Comparison of ENCODE assay signal across 8 cellular contexts in genomic region chr2:55048514-55048924, GRCh38. TPM values are rescaled to one million over a fixed set of nuclear protein-coding genes. Genes with fewer than 3 reads are reported as not detected.
A peak's percentile ranks its signal among the peaks of the same experiment; 100 is the strongest.
DNase-seq lines count a peak whose midpoint lies in the region; ATAC-seq and TF ChIP-seq lines count a peak whose summit lies in the region.

No MANE protein-coding gene starts in this region.

- 0% methylated on average over 7 to 8 of the region's 11 CpGs for WGBS in mesodermal cell (ENCODE audit: insufficient coverage in 2 of 2), 2 experiments

- H3K27ac ChIP-seq in Panc1 (ENCODE audit: low read length) (peak overlapping the region; percentile 92), mesodermal cell (ENCODE audit: low read depth, low read length, severe bottlenecking) (peak overlapping the region; percentile 99), vagina (peak overlapping the region; percentile 99)

- intact Hi-C loops in Panc1 (cut with micrococcal nuclease; ENCODE audit: unreplicated experiment) (loop anchor here (2.0 to 5.0 kb wide), 2 partner anchors 36 to 120 kb away; no protein-coding TSS in a partner anchor), vagina (cut with DNase I) (loop anchor here (10.0 kb wide), 1 partner anchor 116 kb away; no protein-coding TSS in a partner anchor)

- in situ Hi-C loops in Panc1 (cut with HindIII; ENCODE audit: low pct_unique_long_range_greater_than_20kb, low sequenced_read_pairs): loop anchor here (25.0 kb wide), 1 partner anchor 114 kb away; no protein-coding TSS in a partner anchor

- H3K4me1 ChIP-seq in Panc1 (ENCODE audit: control insufficient read depth, insufficient read depth, low read length): peaks cover 40% of the 10 kb centered on the region
- peaks cover 18% of the 10 kb centered on the region for H3K4me1 ChIP-seq in mesodermal cell (ENCODE audit: control insufficient read depth, insufficient read depth, low read length, poor library complexity, severe bottlenecking)
- peaks cover 63% of the 10 kb centered on the region for H3K4me1 ChIP-seq in vagina

- H3K36me3 ChIP-seq in Panc1 (ENCODE audit: control insufficient read depth, insufficient read depth, low read length) (peaks cover 6% of the 10 kb centered on the region), mesodermal cell (ENCODE audit: control insufficient read depth, insufficient read depth, low read length) (peaks cover 14% of the 10 kb centered on the region), vagina (no peaks in the 10 kb centered on the region)

- TF ChIP-seq CTCF in AG10803 (conservative IDR thresholded peaks at IDR 0.05; ENCODE audit: low read length): peak; percentile 40
- TF ChIP-seq CTCF in Panc1 (IDR thresholded peaks at IDR 0.05): no peak
- peak; percentile 37 for TF ChIP-seq CTCF in choroid plexus epithelial cell (conservative IDR thresholded peaks at IDR 0.05; ENCODE audit: low read depth, low read length)
- no peak for TF ChIP-seq CTCF in vagina (IDR thresholded peaks at IDR 0.05)

- POLR2A ChIA-PET in Panc1 (lab: Charles Lee): interaction anchor here (0.6 to 1.2 kb wide), 5 partner anchors 12 to 278 kb away, joined by 3 to 4 read pairs (median 3); no protein-coding TSS in a partner anchor

- peak; percentile 48 for DNase-seq in AG10803 (ENCODE audit: low read depth)
- peak; percentile 55 for DNase-seq in GF-D8 (lab: John Stamatoyannopoulos, UW)
- DNase-seq in Panc1 (ENCODE audit: low read depth, low spot score): no peak
- DNase-seq in choroid plexus epithelial cell (ENCODE audit: low read depth): peak; percentile 56
- no peak for DNase-seq in vagina (ENCODE audit: extremely low spot score in 2 of 2)
- no peak for DNase-seq in AG08395 (ENCODE audit: low spot score)

- H3K4me3 ChIP-seq in AG10803 (ENCODE audit: low read length) (peak overlapping the region; percentile 91), Panc1 (ENCODE audit: low read depth in 2 of 2, low read length in 2 of 2) (peak overlapping the region; percentile 65 to 84), choroid plexus epithelial cell (ENCODE audit: low read depth, low read length) (peak overlapping the region; percentile 93), mesodermal cell (ENCODE audit: extremely low read depth, insufficient read depth, low read length, poor library complexity, severe bottlenecking) (peak overlapping the region; percentile 96), vagina (peak overlapping the region; percentile 87 to 95)

- CTCF ChIA-PET in Panc1 (lab: Charles Lee): interaction anchor here (0.6 to 1.7 kb wide), 6 partner anchors 23 to 451 kb away, joined by 3 to 8 read pairs (median 5); no protein-coding TSS in a partner anchor

- H3K27me3 ChIP-seq in Panc1 (ENCODE audit: control insufficient read depth, insufficient read depth, low read length) (no peaks in the 10 kb centered on the region), vagina (no peaks in the 10 kb centered on the region)

- H3K9me3 ChIP-seq in Panc1 (ENCODE audit: control insufficient read depth, insufficient read depth, low read depth, low read length): no peaks in the 10 kb centered on the region
- no peaks in the 10 kb centered on the region for H3K9me3 ChIP-seq in mesodermal cell (ENCODE audit: control insufficient read depth, low read length)
- no peaks in the 10 kb centered on the region for H3K9me3 ChIP-seq in vagina

- BruUV-seq in Panc1 (replicated peaks; lab: Mats Ljungman, UMichigan): TSS peak; percentile 56

- TF ChIP-seq POLR2A in vagina (IDR thresholded peaks at IDR 0.05): no peak

- ATAC-seq in Panc1 (no peak), GM21737 (IDR thresholded peaks at IDR 0.05; ENCODE audit: unreplicated experiment) (no peak)

RNA-seq across cellular contexts. Expression of gene RTN4, which starts 1.7 kb away (rescaled TPM):
- total RNA-seq in Panc1 (2021; ENCODE audit: unreplicated experiment): 513 TPM
- 447 TPM for polyA plus RNA-seq in Panc1 (2012; ENCODE audit: insufficient read length)
- polyA plus RNA-seq in mesodermal cell (2013, experiment 1 of 2): 304 TPM
- polyA plus RNA-seq in mesodermal cell (2013, experiment 2 of 2): 314 TPM
- 174 TPM for total RNA-seq in vagina

Comparison
In these comparisons a context has a peak if more than half of its experiments do, and no peak if none do; other contexts are left out.
1. DNase-seq: peak in AG10803 (single experiment), GF-D8 (single experiment) and choroid plexus epithelial cell (single experiment); none in Panc1 (single experiment), vagina (0 of 2) and AG08395 (single experiment).
2. CTCF ChIP-seq: peak in AG10803 (single experiment) and choroid plexus epithelial cell (single experiment); none in Panc1 (single experiment) and vagina (0 of 3).
3. Peak in every context shown above with its lines, with median percentiles within 50 percentile points of each other: H3K4me3 ChIP-seq and H3K27ac ChIP-seq.